Comparison of ENCODE assay signal across 15 cellular contexts in the genomic region with DNA sequence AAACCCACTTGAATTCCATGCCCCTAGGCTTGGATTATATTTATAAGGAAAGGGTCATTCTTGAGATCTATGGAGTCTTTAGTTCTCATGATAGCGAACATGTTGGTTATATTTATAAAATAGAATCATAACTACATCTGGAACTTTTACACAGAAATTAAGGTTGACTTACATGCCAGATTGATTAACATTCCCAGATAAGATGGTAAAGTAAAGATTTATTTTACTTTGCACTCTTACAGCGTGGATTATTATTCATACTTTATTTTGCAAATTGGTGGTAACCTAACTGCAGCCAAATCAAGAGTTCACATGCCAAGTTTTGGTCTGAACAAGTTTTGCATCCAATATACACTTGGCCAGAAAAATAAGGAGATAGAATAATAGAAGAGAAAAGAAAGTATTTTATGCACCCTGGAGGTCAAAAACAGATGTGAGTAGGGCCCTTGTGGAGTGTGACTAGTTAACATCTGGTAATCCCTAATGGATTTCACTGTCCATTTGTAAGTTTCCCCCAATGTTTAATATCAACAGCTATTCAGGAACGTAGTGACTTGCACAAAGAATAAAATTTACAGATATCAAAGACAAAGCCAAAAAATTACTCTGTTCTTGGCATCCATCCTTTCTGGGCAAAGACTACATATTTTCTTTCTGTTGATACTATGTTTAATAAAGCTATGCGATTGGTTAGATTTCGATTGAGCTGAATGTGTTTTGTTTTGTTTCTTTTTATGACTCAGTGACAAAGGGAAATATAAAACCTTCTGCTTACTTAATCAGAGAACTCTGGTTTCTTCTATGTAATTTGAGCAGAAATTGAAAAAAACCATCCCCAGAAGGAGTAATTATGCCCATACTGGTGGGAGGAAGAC. TPM values are rescaled to one million over a fixed set of nuclear protein-coding genes. Genes with fewer than 3 reads are reported as not detected.
DNase-seq lines count a peak whose midpoint lies in the region; ATAC-seq and TF ChIP-seq lines count a peak whose summit lies in the region.
"Had no signal": no experiment of that assay in that cellular context is flagged by ENCODE, and none has a peak within 500 bp of the region (broad histone marks: within the 10 kb centered on the region; RNA-seq: fewer than 3 reads in every experiment).

No MANE protein-coding gene starts in this region.

- DNase-seq in GM23248 (peak; percentile 76), amniotic stem cell (lab: John Stamatoyannopoulos, UW) (peak; percentile 35), fibroblast of the aortic adventitia (ENCODE audit: low read depth) (peak; percentile 98), thoracic aorta (ENCODE audit: low spot score) (no peak), NCI-H1092 (lab: John Stamatoyannopoulos, UW) (no peak), Caco-2 (no peak)
- no peak for DNase-seq in CD4-positive, alpha-beta memory T cell
- DNase-seq: heart left ventricle, left cardiac atrium, natural killer cell, NCI-H187 treated with DMSO at 0.1 percent for 48 hours, substantia nigra had no signal

- CTCF ChIA-PET in Caco-2 (lab: Charles Lee): no interaction called here
- CTCF ChIA-PET in CD4-positive, alpha-beta memory T cell (lab: Charles Lee; ENCODE audit: partially characterized antibody): no interaction called here

- H3K36me3 ChIP-seq in GM23248 (ENCODE audit: low read depth) (no peaks in the 10 kb centered on the region), thoracic aorta (no peaks in the 10 kb centered on the region), Caco-2 (ENCODE audit: control insufficient read depth, insufficient read depth, low read length) (no peaks in the 10 kb centered on the region)
- no peaks in the 10 kb centered on the region for H3K36me3 ChIP-seq in CD4-positive, alpha-beta memory T cell (ENCODE audit: insufficient read depth, low read length)
- H3K36me3 ChIP-seq: heart left ventricle had no signal

- intact Hi-C loops in Caco-2 (cut with micrococcal nuclease; ENCODE audit: unreplicated experiment): no loop called here
- intact Hi-C loops in CD4-positive, alpha-beta memory T cell (cut with micrococcal nuclease): no loop called here

- H3K27ac ChIP-seq in GM23248: peak overlapping the region; percentile 75
- peak overlapping the region; percentile 4 to 29 for H3K27ac ChIP-seq in thoracic aorta
- H3K27ac ChIP-seq in CD4-positive, alpha-beta memory T cell (ENCODE audit: low read depth, low read length): no peak overlapping the region
- H3K27ac ChIP-seq: SK-N-MC had no signal

- BruUV-seq in Caco-2 (replicated peaks; lab: Mats Ljungman, UMichigan): no TSS peak

- in situ Hi-C loops in GM23248 (cut with MboI): no loop called here

- no peaks in the 10 kb centered on the region for H3K9me3 ChIP-seq in GM23248 (ENCODE audit: low read depth)
- H3K9me3 ChIP-seq in thoracic aorta: no peaks in the 10 kb centered on the region
- no peaks in the 10 kb centered on the region for H3K9me3 ChIP-seq in Caco-2
- no peaks in the 10 kb centered on the region for H3K9me3 ChIP-seq in CD4-positive, alpha-beta memory T cell (ENCODE audit: control insufficient read depth in 1 of 2, low read length in 2 of 2)
- H3K9me3 ChIP-seq: heart left ventricle had no signal

- H3F3A ChIP-seq in GM23248 (ENCODE audit: insufficient read depth): peaks cover 38% of the 10 kb centered on the region

- no peak overlapping the region for H3K4me3 Mint-ChIP-seq in Caco-2 (ENCODE audit: unreplicated experiment)
- no peak overlapping the region for H3K4me3 Mint-ChIP-seq in CD4-positive, alpha-beta memory T cell
- H3K4me3 Mint-ChIP-seq: activated naive CD8-positive, alpha-beta T cell; natural killer cell; WTC11 had no signal

- no peaks in the 10 kb centered on the region for H3K4me1 Mint-ChIP-seq in Caco-2 (ENCODE audit: low read depth, unreplicated experiment)
- no peaks in the 10 kb centered on the region for H3K4me1 Mint-ChIP-seq in CD4-positive, alpha-beta memory T cell
- H3K4me1 Mint-ChIP-seq: natural killer cell had no signal

- H3K4me3 ChIP-seq in GM23248 (0 out of 2 replicates have a peak overlapping the region, but pooled peaks have one; percentile 7), fibroblast of the aortic adventitia (ENCODE audit: low read depth, low read length) (no peak overlapping the region), thoracic aorta (peak overlapping the region; percentile 44), Caco-2 (ENCODE audit: low read depth, low read length) (no peak overlapping the region)
- H3K4me3 ChIP-seq in CD4-positive, alpha-beta memory T cell (ENCODE audit: low read length in 2 of 2): no peak overlapping the region
- H3K4me3 ChIP-seq: heart left ventricle, SK-N-MC had no signal

- H3K4me1 ChIP-seq in GM23248 (ENCODE audit: insufficient read depth): peaks cover 37% of the 10 kb centered on the region
- H3K4me1 ChIP-seq in thoracic aorta (ENCODE audit: control insufficient read depth in 1 of 2, low read depth in 2 of 2): peaks cover 14 to 32% of the 10 kb centered on the region in 2 donors
- H3K4me1 ChIP-seq in Caco-2: no peaks in the 10 kb centered on the region
- no peaks in the 10 kb centered on the region for H3K4me1 ChIP-seq in CD4-positive, alpha-beta memory T cell (ENCODE audit: insufficient read depth, low read length)

- no peaks in the 10 kb centered on the region for H3K9me2 ChIP-seq in GM23248 (ENCODE audit: insufficient read depth)

- no peaks in the 10 kb centered on the region for H3K79me2 ChIP-seq in GM23248 (ENCODE audit: insufficient read depth)

- POLR2A ChIA-PET in Caco-2 (lab: Charles Lee): no interaction called here
- POLR2A ChIA-PET in CD4-positive, alpha-beta memory T cell (lab: Charles Lee; ENCODE audit: partially characterized antibody): no interaction called here

- no peaks in the 10 kb centered on the region for H3K36me3 Mint-ChIP-seq in Caco-2 (ENCODE audit: insufficient read depth, unreplicated experiment)
- no peaks in the 10 kb centered on the region for H3K36me3 Mint-ChIP-seq in CD4-positive, alpha-beta memory T cell
- H3K36me3 Mint-ChIP-seq: activated naive CD8-positive, alpha-beta T cell; natural killer cell; WTC11 had no signal

- ATAC-seq in thoracic aorta (ENCODE audit: insufficient number of reproducible peaks, low FRiP score, low read depth): no peak
- ATAC-seq: heart left ventricle, natural killer cell, WTC11 had no signal

- H3K27me3 Mint-ChIP-seq in Caco-2 (ENCODE audit: insufficient read depth, unreplicated experiment): peaks cover 6% of the 10 kb centered on the region
- H3K27me3 Mint-ChIP-seq in CD4-positive, alpha-beta memory T cell: peaks cover 0 to 2% of the 10 kb centered on the region in 2 donors

- no peaks in the 10 kb centered on the region for H4K20me1 ChIP-seq in GM23248 (ENCODE audit: insufficient read depth)

- no peak overlapping the region for H3K9ac ChIP-seq in GM23248

- 15 to 19% methylated on average over 5 of the region's 5 CpGs for WGBS in GM23248 (ENCODE audit: low coverage in 1 of 2, low lambda C conversion rate in 2 of 2, missing lambda C conversion rate in 2 of 2), 2 experiments

- no peaks in the 10 kb centered on the region for H3K9me3 Mint-ChIP-seq in Caco-2 (ENCODE audit: unreplicated experiment)
- peaks cover 0 to 8% (median 0%) of the 10 kb centered on the region in 8 donors for H3K9me3 Mint-ChIP-seq in CD4-positive, alpha-beta memory T cell
- H3K9me3 Mint-ChIP-seq: WTC11 had no signal

- H3K27me3 ChIP-seq in GM23248 (replicated peaks; ENCODE audit: insufficient read depth) (no peaks in the 10 kb centered on the region), thoracic aorta (replicated peaks; ENCODE audit: insufficient read depth) (no peaks in the 10 kb centered on the region), Caco-2 (replicated peaks; ENCODE audit: control insufficient read depth, insufficient read depth, low read length) (no peaks in the 10 kb centered on the region)
- no peaks in the 10 kb centered on the region for H3K27me3 ChIP-seq in CD4-positive, alpha-beta memory T cell (ENCODE audit: insufficient read depth, low read length)

- H3K27ac Mint-ChIP-seq in Caco-2 (ENCODE audit: unreplicated experiment): no peak overlapping the region
- H3K27ac Mint-ChIP-seq in CD4-positive, alpha-beta memory T cell: no peak overlapping the region
- H3K27ac Mint-ChIP-seq: activated naive CD8-positive, alpha-beta T cell; natural killer cell; WTC11 had no signal

- peak overlapping the region; percentile 56 for H3K4me2 ChIP-seq in GM23248 (ENCODE audit: unreplicated experiment)

- no peak overlapping the region for H2AFZ ChIP-seq in GM23248

- TF ChIP-seq CTCF in fibroblast of the aortic adventitia (IDR thresholded peaks at IDR 0.05; ENCODE audit: insufficient read depth, low read length): no peak
- no peak for TF ChIP-seq CTCF in thoracic aorta (IDR thresholded peaks at IDR 0.05)
- no peak for TF ChIP-seq CTCF in Caco-2 (IDR thresholded peaks at IDR 0.05; ENCODE audit: insufficient read depth in 1 of 2, low read depth in 1 of 2, low read length in 1 of 2, severe bottlenecking in 1 of 2, unreplicated experiment in 1 of 2)

RNA-seq across cellular contexts. Expression of a gene that starts 10.1 kb away (rescaled TPM):
- not detected in 2 replicates for total RNA-seq in GM23248 (2014; rRNA removed; shearing (Covaris generic))
- 0.04 TPM in 2 replicates for polyA plus RNA-seq in GM23248 (2016; fragmentation: Nextera tagmentation; extraction: Ambion mirVana)
- 5.7 and 20.5 TPM in 2 replicates for total RNA-seq in fibroblast of the aortic adventitia (ENCODE audit: low replicate concordance)
- total RNA-seq in thoracic aorta: 1 to 10 TPM in 1 of 2 donors, under 1 TPM in 1; 0.27 to 1.2 TPM
- total RNA-seq in Caco-2 (2022): not detected in 2 replicates
- total RNA-seq in CD4-positive, alpha-beta memory T cell: not detected
- not detected for polyA plus RNA-seq in CD4-positive, alpha-beta memory T cell
- total RNA-seq: natural killer cell had no signal

Comparison
In these comparisons a context has a peak if more than half of its experiments do, and no peak if none do; other contexts are left out.
1. DNase-seq: peak in GM23248 (single experiment), amniotic stem cell (single experiment) and fibroblast of the aortic adventitia (single experiment); none in thoracic aorta (single experiment), NCI-H1092 (single experiment), Caco-2 (0 of 2) and CD4-positive, alpha-beta memory T cell (0 of 5).
2. H3K4me3 ChIP-seq: peak in GM23248 (single experiment) and thoracic aorta (single experiment); none in fibroblast of the aortic adventitia (single experiment), Caco-2 (single experiment) and CD4-positive, alpha-beta memory T cell (0 of 2).